ENCODE assay signal across 19 cellular contexts in the genomic region with DNA sequence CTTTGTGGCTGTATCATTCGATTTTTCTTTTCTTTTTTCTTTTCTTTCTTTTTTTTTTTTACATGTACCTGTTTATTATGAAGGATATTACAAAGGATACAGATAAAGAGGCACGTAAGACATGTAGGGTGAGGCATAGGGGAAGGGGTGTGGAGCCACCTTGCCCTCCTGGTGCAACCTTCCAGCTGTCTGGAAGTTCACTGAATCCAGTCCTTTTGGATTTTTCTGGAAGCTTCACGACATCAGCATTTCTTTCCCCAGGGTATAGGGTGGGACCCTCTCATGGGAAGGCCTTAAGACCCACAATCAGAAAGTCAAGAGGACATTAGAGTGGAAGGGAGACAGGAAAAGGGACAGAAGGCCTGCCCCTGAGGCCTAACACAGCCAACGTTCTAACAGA. TPM values are rescaled to one million over a fixed set of nuclear protein-coding genes. Genes with fewer than 3 reads are reported as not detected.
DNase-seq lines count a peak whose midpoint lies in the region; ATAC-seq, FAIRE-seq and TF ChIP-seq lines count a peak whose summit lies in the region.
"Had no signal": no experiment of that assay in that cellular context is flagged by ENCODE, and none has a peak within 500 bp of the region (broad histone marks: within the 10 kb centered on the region; RNA-seq: fewer than 3 reads in every experiment).

No MANE protein-coding gene starts in this region.

- FAIRE-seq in HepG2 (lab: Jason Lieb, UNC) (no peak), K562 (lab: Jason Lieb, UNC) (no peak)
- FAIRE-seq: H1 had no signal

- H3K9me3 ChIP-seq in HepG2 (ENCODE audit: low read length) (no peaks in the 10 kb centered on the region), right lobe of liver (no peaks in the 10 kb centered on the region), K562 (replicated peaks; ENCODE audit: control insufficient read depth, insufficient read depth, low read depth, low read length) (no peaks in the 10 kb centered on the region), trophoblast cell (ENCODE audit: insufficient read depth, low read depth, low read length) (no peaks in the 10 kb centered on the region)
- H3K9me3 ChIP-seq: BLaER1 had no signal

- CTCF ChIA-PET in HepG2 (lab: Yijun Ruan, JAX; ENCODE audit: low intra/inter-chr PET ratio, low total read pairs) (no interaction called here), K562 (lab: Yijun Ruan, JAX; ENCODE audit: low intra/inter-chr PET ratio) (no interaction called here)

- H3K36me3 ChIP-seq in HepG2 (replicated peaks in 1 of 2; ENCODE audit: control insufficient read depth in 1 of 2, insufficient read depth in 2 of 2, low read length in 2 of 2) (no peaks in the 10 kb centered on the region), right lobe of liver (no peaks in the 10 kb centered on the region), K562 (ENCODE audit: control insufficient read depth, insufficient read depth, low read length) (no peaks in the 10 kb centered on the region), trophoblast cell (ENCODE audit: control insufficient read depth in 1 of 2, insufficient read depth in 2 of 2, low read length in 2 of 2) (no peaks in the 10 kb centered on the region)
- H3K36me3 ChIP-seq: BLaER1 had no signal

- H3K79me2 ChIP-seq in HepG2 (ENCODE audit: insufficient read depth, low read length) (no peaks in the 10 kb centered on the region), K562 (ENCODE audit: control insufficient read depth, insufficient read depth, low read length) (no peaks in the 10 kb centered on the region), trophoblast cell (ENCODE audit: control insufficient read depth, insufficient read depth, low read length, poor library complexity) (no peaks in the 10 kb centered on the region)

- intact Hi-C loops in HepG2 (cut with micrococcal nuclease; ENCODE audit: unreplicated experiment) (no loop called here), right lobe of liver (cut with DNase I) (no loop called here), K562 (cut with micrococcal nuclease) (no loop called here)

- peaks cover 36% of the 10 kb centered on the region for H3K4me1 Mint-ChIP-seq in mesothelial cell of epicardium
- H3K4me1 Mint-ChIP-seq: CD14-positive monocyte; CD4-positive, alpha-beta memory T cell had no signal

- H3K4me3 ChIP-seq in HepG2 (replicated peaks in 1 of 3; ENCODE audit: insufficient read depth in 1 of 3, low read depth in 2 of 3, low read length in 3 of 3), result no peak overlapping the region; a peak in 1 of 6 replicates
- no peak overlapping the region for H3K4me3 ChIP-seq in right lobe of liver
- no peak overlapping the region for H3K4me3 ChIP-seq in K562
- H3K4me3 ChIP-seq in trophoblast cell (ENCODE audit: low read depth, low read length), result no peak overlapping the region
- H3K4me3 ChIP-seq: BLaER1 had no signal

- POLR2A ChIA-PET in HepG2 (lab: Yijun Ruan, JAX) (no interaction called here), K562 (lab: Yijun Ruan, JAX) (no interaction called here)

- H3K27ac ChIP-seq in HepG2 (ENCODE audit: extremely low read length, insufficient read depth, low read length), result no peak overlapping the region
- no peak overlapping the region for H3K27ac ChIP-seq in right lobe of liver
- no peak overlapping the region for H3K27ac ChIP-seq in K562 (ENCODE audit: extremely low read depth, low read depth, low read length)
- H3K27ac ChIP-seq in trophoblast cell (ENCODE audit: low read depth, low read length), result no peak overlapping the region
- H3K27ac ChIP-seq: BLaER1 had no signal

- H2AK5ac ChIP-seq in trophoblast cell (ENCODE audit: low read length), result no peak overlapping the region

- TF ChIP-seq POLR2A in HepG2 (IDR thresholded peaks at IDR 0.05; ENCODE audit: insufficient read depth in 1 of 2, low read depth in 2 of 2, low read length in 2 of 2) (no peak), right lobe of liver (IDR thresholded peaks at IDR 0.05) (no peak), K562 (conservative IDR thresholded peaks at IDR 0.05) (no peak)

- no peak overlapping the region for H2BK5ac ChIP-seq in trophoblast cell (ENCODE audit: low read depth, low read length, poor library complexity)

- H3K9me3 Mint-ChIP-seq in mesothelial cell of epicardium, result no peaks in the 10 kb centered on the region
- H3K9me3 Mint-ChIP-seq: CD14-positive monocyte; CD4-positive, alpha-beta memory T cell; H9 had no signal

- H3K27me3 ChIP-seq in HepG2 (ENCODE audit: control insufficient read depth in 1 of 2, insufficient read depth in 2 of 2, low read length in 2 of 2) (no peaks in the 10 kb centered on the region; a peak in 1 of 5 replicates), right lobe of liver (no peaks in the 10 kb centered on the region), K562 (ENCODE audit: control insufficient read depth in 2 of 2, insufficient read depth in 2 of 2, low read length in 2 of 2) (no peaks in the 10 kb centered on the region), trophoblast cell (ENCODE audit: insufficient read depth, low read length) (no peaks in the 10 kb centered on the region)
- H3K27me3 ChIP-seq: BLaER1 had no signal

- TF ChIP-seq CTCF in HepG2 (CRISPR knock-in tag; IDR thresholded peaks at IDR 0.05) (no peak), right lobe of liver (IDR thresholded peaks at IDR 0.05) (no peak), K562 (IDR thresholded peaks at IDR 0.05 in 2 of 3, conservative IDR thresholded peaks at IDR 0.05 in 1 of 3; ENCODE audit: insufficient read depth in 2 of 3, low read depth in 1 of 3, low read length in 3 of 3) (no peak), mesothelial cell of epicardium (IDR thresholded peaks at IDR 0.05; ENCODE audit: unreplicated experiment) (no peak)

- peaks cover 26% of the 10 kb centered on the region for H3K4me1 ChIP-seq in HepG2 (ENCODE audit: insufficient read depth, low read length)
- H3K4me1 ChIP-seq in right lobe of liver, result no peaks in the 10 kb centered on the region
- H3K4me1 ChIP-seq in K562 (replicated peaks in 1 of 2; ENCODE audit: control insufficient read depth in 2 of 2, insufficient read depth in 2 of 2, low read length in 2 of 2), result peaks cover 0 to 2% of the 10 kb centered on the region in 2 experiments; a peak in 2 of 5 replicates
- H3K4me1 ChIP-seq in trophoblast cell (ENCODE audit: control insufficient read depth in 1 of 2, insufficient read depth in 2 of 2, low read length in 2 of 2), result no peaks in the 10 kb centered on the region
- H3K4me1 ChIP-seq: BLaER1 had no signal

- peak overlapping the region; percentile 78 for H3K27ac Mint-ChIP-seq in mesothelial cell of epicardium
- H3K27ac Mint-ChIP-seq: CD14-positive monocyte had no signal

- no peak overlapping the region for H3K14ac ChIP-seq in trophoblast cell (ENCODE audit: low read length)

- ATAC-seq in HepG2 (no peak; the same call in 1 of the 3 replicates), right lobe of liver (no peak), K562 (no peak), HG02571 (IDR thresholded peaks at IDR 0.05; ENCODE audit: unreplicated experiment) (no peak)

- H3K4ac ChIP-seq in trophoblast cell (ENCODE audit: low read depth, low read length), result no peak overlapping the region

- no peak for TF ChIP-seq EP300 in HepG2 (IDR thresholded peaks at IDR 0.05; ENCODE audit: low read depth in 2 of 2, low read length in 2 of 2)
- no peak for TF ChIP-seq EP300 in HepG2 (CRISPR knock-in tag; IDR thresholded peaks at IDR 0.05; ENCODE audit: borderline replicate concordance)
- TF ChIP-seq EP300 in K562 (IDR thresholded peaks at IDR 0.05; ENCODE audit: low read length), result no peak

- H3K4me3 Mint-ChIP-seq in mesothelial cell of epicardium, result no peak overlapping the region
- H3K4me3 Mint-ChIP-seq: CD14-positive monocyte; CD4-positive, alpha-beta memory T cell; H9 had no signal

- peak overlapping the region; percentile 2 for H2BK12ac ChIP-seq in trophoblast cell (ENCODE audit: low read length)

- no peak overlapping the region for H4K12ac ChIP-seq in trophoblast cell (ENCODE audit: low read depth, low read length)

- no peak overlapping the region for H3K18ac ChIP-seq in trophoblast cell (ENCODE audit: low read length)

- WGBS in HepG2 (ENCODE audit: low lambda C conversion rate), result 20% methylated on average over 4 of the region's 4 CpGs
- WGBS in right lobe of liver (ENCODE audit: insufficient coverage, low coverage, low lambda C conversion rate, missing lambda C conversion rate), result 75% methylated on average over 4 of the region's 4 CpGs
- WGBS in K562 (ENCODE audit: insufficient coverage, low coverage, missing lambda C conversion rate), result 37% methylated on average over 3 of the region's 4 CpGs
- WGBS in trophoblast cell (ENCODE audit: extremely low coverage, insufficient coverage, insufficient read length), result no CpG with 5 or more reads among the region's 4 CpGs

- no peaks in the 10 kb centered on the region for H3K27me3 Mint-ChIP-seq in mesothelial cell of epicardium (ENCODE audit: low read depth)
- H3K27me3 Mint-ChIP-seq: CD4-positive, alpha-beta memory T cell had no signal

- DNase-seq in HepG2 (ENCODE audit: low spot score) (no peak), right lobe of liver (no peak), K562 (ENCODE audit: extremely low read depth in 1 of 4, low spot score in 3 of 4) (no peak), mesothelial cell of epicardium (ENCODE audit: low spot score in 2 of 2, unreplicated experiment in 2 of 2) (no peak), trophoblast cell (peak; percentile 54 to 64), cerebellar nuclear complex (lab: John Stamatoyannopoulos, UW) (no peak), glomerular visceral epithelial cell (ENCODE audit: extremely low spot score) (no peak)
- DNase-seq: 8988T; Calu3; CD4-positive, alpha-beta memory T cell; DMS79 treated with DMSO at 0.1 percent for 48 hours; GF-D8; H9 had no signal

- no peaks in the 10 kb centered on the region for H4K20me1 ChIP-seq in HepG2 (ENCODE audit: insufficient read depth, low read length)
- H4K20me1 ChIP-seq in K562 (replicated peaks; ENCODE audit: control insufficient read depth, insufficient read depth, low read length), result no peaks in the 10 kb centered on the region
- H4K20me1 ChIP-seq: BLaER1 had no signal

- BruUV-seq in HepG2 (replicated peaks; lab: Mats Ljungman, UMichigan) (no TSS peak), K562 (replicated peaks; lab: Mats Ljungman, UMichigan) (no TSS peak)

- H2BK120ac ChIP-seq in trophoblast cell (ENCODE audit: insufficient read depth, low read length, poor library complexity), result no peak overlapping the region

- no peak overlapping the region for H3K23ac ChIP-seq in trophoblast cell (ENCODE audit: low read length)

- H3K9ac ChIP-seq in HepG2 (ENCODE audit: insufficient read depth, low read depth, low read length) (no peak overlapping the region), K562 (ENCODE audit: insufficient read depth in 1 of 2, low read depth in 2 of 2, low read length in 2 of 2) (no peak overlapping the region), trophoblast cell (ENCODE audit: low read length) (no peak overlapping the region)
- H3K9ac ChIP-seq: BLaER1 had no signal

- H3K79me1 ChIP-seq in trophoblast cell (ENCODE audit: low read length), result no peaks in the 10 kb centered on the region

- no peaks in the 10 kb centered on the region for H3K36me3 Mint-ChIP-seq in mesothelial cell of epicardium
- H3K36me3 Mint-ChIP-seq: CD14-positive monocyte; CD4-positive, alpha-beta memory T cell had no signal

- H3K9me1 ChIP-seq in K562 (ENCODE audit: control insufficient read depth, insufficient read depth, low read length), result no peaks in the 10 kb centered on the region

- H4K8ac ChIP-seq in trophoblast cell (ENCODE audit: low read depth, low read length), result no peak overlapping the region

- in situ Hi-C loops in HepG2 (cut with HindIII; ENCODE audit: extremely low pct_ligation_motif_present, low pct_unique_long_range_greater_than_20kb), result no loop called here
- in situ Hi-C loops in K562 (cut with MboI), result no loop called here

- no peak overlapping the region for H4K91ac ChIP-seq in trophoblast cell (ENCODE audit: low read depth, low read length)

- H2AFZ ChIP-seq in HepG2 (ENCODE audit: low read length) (no peak overlapping the region), K562 (ENCODE audit: low read depth, low read length) (0 out of 2 replicates have a peak overlapping the region, but pooled peaks have one; percentile 25), trophoblast cell (ENCODE audit: insufficient read depth, low read length, poor library complexity) (no peak overlapping the region)

- TF ChIP-seq RAD21 in HepG2 (CRISPR knock-in tag; IDR thresholded peaks at IDR 0.05) (no peak), K562 (CRISPR knock-in tag; conservative IDR thresholded peaks at IDR 0.05 in 1 of 2, IDR thresholded peaks at IDR 0.05 in 1 of 2) (no peak)

- peak overlapping the region; percentile 51; the same call in 1 of the 2 replicates for H3K4me2 ChIP-seq in HepG2 (ENCODE audit: low read depth, low read length)
- no peak overlapping the region for H3K4me2 ChIP-seq in K562 (ENCODE audit: insufficient read depth, low read length)
- no peak overlapping the region for H3K4me2 ChIP-seq in trophoblast cell (ENCODE audit: low read length)
- H3K4me2 ChIP-seq: BLaER1 had no signal

RNA-seq across cellular contexts. Expression of a gene that starts 30.1 kb away (rescaled TPM):
- total RNA-seq in HepG2 (2016; rRNA removed; fragmentation: Illumina TruSeq; extraction: Trizol), result 44.8 and 76.5 TPM in 2 replicates
- total RNA-seq in HepG2 (2016; cell fraction: cytosol; rRNA removed; fragmentation: Illumina TruSeq; extraction: Trizol; ENCODE audit: low read depth), result 8.1 TPM in 2 replicates
- 37.2 and 78.5 TPM in 2 replicates for total RNA-seq in HepG2 (2016; cell fraction: insoluble cytoplasmic fraction; rRNA removed; fragmentation: Illumina TruSeq; extraction: Trizol)
- 23.2 and 23.6 TPM in 2 replicates for total RNA-seq in HepG2 (2016; cell fraction: membrane; rRNA removed; fragmentation: Illumina TruSeq; extraction: Trizol)
- 92.0 and 99.3 TPM in 2 replicates for total RNA-seq in HepG2 (2016; cell fraction: nucleus; rRNA removed; fragmentation: Illumina TruSeq; extraction: Trizol)
- polyA plus RNA-seq in HepG2 (2011; rRNA removed), result 146 and 195 TPM in 2 replicates
- polyA plus RNA-seq in HepG2 (2011; cell fraction: cytosol; rRNA removed), result 160 and 165 TPM in 2 replicates
- 88.3 and 110 TPM in 2 replicates for polyA plus RNA-seq in HepG2 (2011; cell fraction: nucleus; rRNA removed)
- 94.7 and 114 TPM in 2 replicates for polyA plus RNA-seq in HepG2 (2012)
- 1.5 and 1.6 TPM in 2 replicates for polyA plus RNA-seq in HepG2 (2016; cell fraction: cytosol; fragmentation: Illumina TruSeq; extraction: Trizol; ENCODE audit: low read depth)
- polyA plus RNA-seq in HepG2 (2016; cell fraction: insoluble cytoplasmic fraction; fragmentation: Illumina TruSeq; extraction: Trizol; ENCODE audit: low read depth), result 26.7 and 28.7 TPM in 2 replicates
- 5.7 and 6.6 TPM in 2 replicates for polyA plus RNA-seq in HepG2 (2016; cell fraction: membrane; fragmentation: Illumina TruSeq; extraction: Trizol; ENCODE audit: low read depth)
- 66.6 and 67.2 TPM in 2 replicates for polyA plus RNA-seq in HepG2 (2016; cell fraction: nucleus; fragmentation: Illumina TruSeq; extraction: Trizol; ENCODE audit: insufficient read depth, low read depth)
- polyA minus RNA-seq in HepG2 (2011; rRNA and poly(A)+ RNA removed; ENCODE audit: low replicate concordance), result 82.3 and 729 TPM in 2 replicates
- 295 and 307 TPM in 2 replicates for polyA minus RNA-seq in HepG2 (2011; cell fraction: cytosol; rRNA and poly(A)+ RNA removed)
- polyA minus RNA-seq in HepG2 (2011; cell fraction: nucleus; rRNA and poly(A)+ RNA removed), result 324 and 354 TPM in 2 replicates
- 10 to 100 TPM in 5 of 6 experiments, 1 to 10 TPM in 1; 9.0 to 32.3 (median 18.1) TPM for total RNA-seq in right lobe of liver
- total RNA-seq in K562 (2011; cell fraction: chromatin; rRNA removed; ENCODE audit: low replicate concordance), result 43.1 and 60.3 TPM in 2 replicates
- total RNA-seq in K562 (2011; cell fraction: nucleolus; rRNA removed), result 42.9 and 43.6 TPM in 2 replicates
- total RNA-seq in K562 (2011; cell fraction: nucleoplasm; rRNA removed), result 48.7 and 58.8 TPM in 2 replicates
- 13.8 and 14.1 TPM in 2 replicates for total RNA-seq in K562 (2014; rRNA removed)
- total RNA-seq in K562 (2014; rRNA removed; fragmentation: Illumina TruSeq; extraction: Trizol), result 15.1 and 15.6 TPM in 2 replicates
- total RNA-seq in K562 (2015; rRNA removed; fragmentation: Illumina TruSeq; extraction: Trizol), result 15.3 and 16.4 TPM in 2 replicates
- total RNA-seq in K562 (2021), result 18.6 and 19.9 TPM in 2 replicates
- polyA plus RNA-seq in K562 (2011; rRNA removed), result 14.8 and 16.9 TPM in 2 replicates
- 12.3 and 15.5 TPM in 2 replicates for polyA plus RNA-seq in K562 (2011; cell fraction: cytosol; rRNA removed)
- 13.4 and 16.7 TPM in 2 replicates for polyA plus RNA-seq in K562 (2011; cell fraction: nucleus; rRNA removed)
- polyA plus RNA-seq in K562 (2012), result 13.6 and 14.0 TPM in 2 replicates
- polyA plus RNA-seq in K562 (2014; fragmentation: Illumina TruSeq; extraction: Trizol), result 22.9 and 32.4 TPM in 2 replicates
- polyA plus RNA-seq in K562 (2014; fragmentation: Nextera tagmentation; extraction: Ambion mirVana), result 1 to 10 TPM; 3.6 to 4.3 TPM
- 7.5 and 9.1 TPM in 2 replicates for polyA plus RNA-seq in K562 (2014; rRNA removed)
- polyA minus RNA-seq in K562 (2011; rRNA and poly(A)+ RNA removed), result 42.2 and 54.3 TPM in 2 replicates
- 20.2 and 22.8 TPM in 2 replicates for polyA minus RNA-seq in K562 (2011; cell fraction: cytosol; rRNA and poly(A)+ RNA removed)
- polyA minus RNA-seq in K562 (2011; cell fraction: nucleus; rRNA and poly(A)+ RNA removed), result 18.8 and 26.4 TPM in 2 replicates
- total RNA-seq in mesothelial cell of epicardium, result 19.7 to 24.6 TPM (median 20.7 TPM) in 3 replicates
- polyA plus RNA-seq in trophoblast cell (2013), result 9.6 and 9.9 TPM in 2 replicates

RNA-seq across cellular contexts. Expression of a gene that starts 33.2 kb away (rescaled TPM):
- total RNA-seq in HepG2 (2016; rRNA removed; fragmentation: Illumina TruSeq; extraction: Trizol), result not detected in 2 replicates
- not detected in 2 replicates for total RNA-seq in HepG2 (2016; cell fraction: cytosol; rRNA removed; fragmentation: Illumina TruSeq; extraction: Trizol; ENCODE audit: low read depth)
- total RNA-seq in HepG2 (2016; cell fraction: insoluble cytoplasmic fraction; rRNA removed; fragmentation: Illumina TruSeq; extraction: Trizol), result not detected in 2 replicates
- total RNA-seq in HepG2 (2016; cell fraction: membrane; rRNA removed; fragmentation: Illumina TruSeq; extraction: Trizol), result not detected in 2 replicates
- total RNA-seq in HepG2 (2016; cell fraction: nucleus; rRNA removed; fragmentation: Illumina TruSeq; extraction: Trizol), result not detected in 2 replicates
- not detected in 2 replicates for polyA plus RNA-seq in HepG2 (2011; rRNA removed)
- not detected in 2 replicates for polyA plus RNA-seq in HepG2 (2011; cell fraction: cytosol; rRNA removed)
- polyA plus RNA-seq in HepG2 (2011; cell fraction: nucleus; rRNA removed), result not detected in 2 replicates
- polyA plus RNA-seq in HepG2 (2012), result not detected in 2 replicates
- not detected in 2 replicates for polyA plus RNA-seq in HepG2 (2016; cell fraction: cytosol; fragmentation: Illumina TruSeq; extraction: Trizol; ENCODE audit: low read depth)
- not detected in 2 replicates for polyA plus RNA-seq in HepG2 (2016; cell fraction: insoluble cytoplasmic fraction; fragmentation: Illumina TruSeq; extraction: Trizol; ENCODE audit: low read depth)
- not detected in 2 replicates for polyA plus RNA-seq in HepG2 (2016; cell fraction: membrane; fragmentation: Illumina TruSeq; extraction: Trizol; ENCODE audit: low read depth)
- not detected in 2 replicates for polyA plus RNA-seq in HepG2 (2016; cell fraction: nucleus; fragmentation: Illumina TruSeq; extraction: Trizol; ENCODE audit: insufficient read depth, low read depth)
- polyA minus RNA-seq in HepG2 (2011; rRNA and poly(A)+ RNA removed; ENCODE audit: low replicate concordance), result not detected in 2 replicates
- polyA minus RNA-seq in HepG2 (2011; cell fraction: cytosol; rRNA and poly(A)+ RNA removed), result not detected in 2 replicates
- polyA minus RNA-seq in HepG2 (2011; cell fraction: nucleus; rRNA and poly(A)+ RNA removed), result not detected in 2 replicates
- total RNA-seq in right lobe of liver, result not detected
- not detected in 2 replicates for total RNA-seq in K562 (2011; cell fraction: chromatin; rRNA removed; ENCODE audit: low replicate concordance)
- total RNA-seq in K562 (2011; cell fraction: nucleolus; rRNA removed), result not detected in 2 replicates
- not detected in 2 replicates for total RNA-seq in K562 (2011; cell fraction: nucleoplasm; rRNA removed)
- not detected in 2 replicates for total RNA-seq in K562 (2014; rRNA removed)
- total RNA-seq in K562 (2014; rRNA removed; fragmentation: Illumina TruSeq; extraction: Trizol), result not detected in 2 replicates
- total RNA-seq in K562 (2015; rRNA removed; fragmentation: Illumina TruSeq; extraction: Trizol), result not detected in 2 replicates
- not detected in 2 replicates for total RNA-seq in K562 (2021)
- not detected in 2 replicates for polyA plus RNA-seq in K562 (2011; rRNA removed)
- not detected in 2 replicates for polyA plus RNA-seq in K562 (2011; cell fraction: cytosol; rRNA removed)
- polyA plus RNA-seq in K562 (2011; cell fraction: nucleus; rRNA removed), result not detected in 2 replicates
- not detected in 2 replicates for polyA plus RNA-seq in K562 (2012)
- polyA plus RNA-seq in K562 (2014; fragmentation: Illumina TruSeq; extraction: Trizol), result not detected in 2 replicates
- under 1 TPM in 1 of 2 experiments, not detected in 1; 0.01 TPM for polyA plus RNA-seq in K562 (2014; fragmentation: Nextera tagmentation; extraction: Ambion mirVana)
- polyA plus RNA-seq in K562 (2014; rRNA removed), result not detected in 2 replicates
- 0.06 TPM in 1 of 2 replicates, not detected in the other for polyA minus RNA-seq in K562 (2011; rRNA and poly(A)+ RNA removed)
- polyA minus RNA-seq in K562 (2011; cell fraction: cytosol; rRNA and poly(A)+ RNA removed), result not detected in 2 replicates
- not detected in 2 replicates for polyA minus RNA-seq in K562 (2011; cell fraction: nucleus; rRNA and poly(A)+ RNA removed)
- total RNA-seq in mesothelial cell of epicardium, result not detected in 3 replicates
- not detected in 2 replicates for polyA plus RNA-seq in trophoblast cell (2013)
- total RNA-seq: A673, Calu3, H1 had no signal
- polyA plus RNA-seq: AG04450; CD14-positive monocyte; CD4-positive, alpha-beta memory T cell had no signal

Comparison
In these comparisons a context has a peak if more than half of its experiments do, and no peak if none do; other contexts are left out.
1. DNase-seq: peak in trophoblast cell (2 of 2); none in HepG2 (single experiment), right lobe of liver (0 of 3), K562 (0 of 4), mesothelial cell of epicardium (0 of 2), cerebellar nuclear complex (0 of 2) and glomerular visceral epithelial cell (single experiment).